In genomic region chr13:80341098-80341701, GRCh38 we compare ENCODE assay signal across 1 cellular context.
A peak's percentile ranks its signal among the peaks of the same experiment; 100 is the strongest.
TF ChIP-seq lines count a peak whose summit lies in the region.

Gene SPRY2, minus strand, starts transcription at chr13:80341126. Its CDS starts 3,421 bp downstream, at chr13:80337705.

TF ChIP-seq in GM12878, 131 proteins besides CTCF, POLR2A, EP300 and RAD21 (continued from another document and continues in another):
- no peak for TF ChIP-seq IRF3 (IDR thresholded peaks at IDR 0.05)
- TF ChIP-seq RELB (IDR thresholded peaks at IDR 0.05; ENCODE audit: low read depth), result no peak
- peak; percentile 78 to 82 for TF ChIP-seq IKZF2 (IDR thresholded peaks at IDR 0.05)
- TF ChIP-seq STAT3 (IDR thresholded peaks at IDR 0.05; ENCODE audit: low read depth, low read length), result no peak
- no peak for TF ChIP-seq EZH2 (IDR thresholded peaks at IDR 0.05; ENCODE audit: borderline replicate concordance, control insufficient read depth, low read depth, low read length)
- TF ChIP-seq, protein P1, sequence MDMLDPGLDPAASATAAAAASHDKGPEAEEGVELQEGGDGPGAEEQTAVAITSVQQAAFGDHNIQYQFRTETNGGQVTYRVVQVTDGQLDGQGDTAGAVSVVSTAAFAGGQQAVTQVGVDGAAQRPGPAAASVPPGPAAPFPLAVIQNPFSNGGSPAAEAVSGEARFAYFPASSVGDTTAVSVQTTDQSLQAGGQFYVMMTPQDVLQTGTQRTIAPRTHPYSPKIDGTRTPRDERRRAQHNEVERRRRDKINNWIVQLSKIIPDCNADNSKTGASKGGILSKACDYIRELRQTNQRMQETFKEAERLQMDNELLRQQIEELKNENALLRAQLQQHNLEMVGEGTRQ (IDR thresholded peaks at IDR 0.05; ENCODE audit: borderline replicate concordance, low read depth, low read length), result no peak
- TF ChIP-seq MYC (IDR thresholded peaks at IDR 0.05; ENCODE audit: insufficient read depth, insufficient read length, insufficient replicate concordance, low read length, severe bottlenecking), result no peak
- TF ChIP-seq TARDBP (IDR thresholded peaks at IDR 0.05; ENCODE audit: borderline replicate concordance), result no peak
- no peak for TF ChIP-seq TBL1XR1 (IDR thresholded peaks at IDR 0.05; ENCODE audit: low read depth, low read length)
- TF ChIP-seq ETV6 (conservative IDR thresholded peaks at IDR 0.05 in 1 of 2, IDR thresholded peaks at IDR 0.05 in 1 of 2; ENCODE audit: borderline replicate concordance in 1 of 2, low read depth in 1 of 2), result no peak
- TF ChIP-seq, protein P2, sequence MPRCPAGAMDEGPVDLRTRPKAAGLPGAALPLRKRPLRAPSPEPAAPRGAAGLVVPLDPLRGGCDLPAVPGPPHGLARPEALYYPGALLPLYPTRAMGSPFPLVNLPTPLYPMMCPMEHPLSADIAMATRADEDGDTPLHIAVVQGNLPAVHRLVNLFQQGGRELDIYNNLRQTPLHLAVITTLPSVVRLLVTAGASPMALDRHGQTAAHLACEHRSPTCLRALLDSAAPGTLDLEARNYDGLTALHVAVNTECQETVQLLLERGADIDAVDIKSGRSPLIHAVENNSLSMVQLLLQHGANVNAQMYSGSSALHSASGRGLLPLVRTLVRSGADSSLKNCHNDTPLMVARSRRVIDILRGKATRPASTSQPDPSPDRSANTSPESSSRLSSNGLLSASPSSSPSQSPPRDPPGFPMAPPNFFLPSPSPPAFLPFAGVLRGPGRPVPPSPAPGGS (IDR thresholded peaks at IDR 0.05; ENCODE audit: borderline replicate concordance, insufficient read depth, low read depth, low read length, poor library complexity, severe bottlenecking), result no peak
- TF ChIP-seq BRCA1 (IDR thresholded peaks at IDR 0.05; ENCODE audit: low read depth, low read length), result no peak
- TF ChIP-seq ATF7 (IDR thresholded peaks at IDR 0.05; ENCODE audit: low read depth), result peak; percentile 79
- TF ChIP-seq NBN (IDR thresholded peaks at IDR 0.05), result peak; percentile 36
- TF ChIP-seq NR2C2 (IDR thresholded peaks at IDR 0.05; ENCODE audit: borderline replicate concordance, control insufficient read depth, insufficient read length, low read depth), result no peak
- peak; percentile 40; the same call in 1 of the 2 replicates for TF ChIP-seq RFX5 (IDR thresholded peaks at IDR 0.05; ENCODE audit: low read depth, low read length)
- TF ChIP-seq KLF5 (IDR thresholded peaks at IDR 0.05; ENCODE audit: partially characterized antibody), result no peak
- peak; percentile 49 for TF ChIP-seq CREM (IDR thresholded peaks at IDR 0.05; ENCODE audit: low read depth)
- no peak for TF ChIP-seq SIX5 (IDR thresholded peaks at IDR 0.05; ENCODE audit: low read depth, low read length, severe bottlenecking)
- no peak for TF ChIP-seq FOXM1 (IDR thresholded peaks at IDR 0.05; ENCODE audit: low read depth, low read length)
- TF ChIP-seq SREBF1 (IDR thresholded peaks at IDR 0.05; ENCODE audit: low read length), result no peak
- no peak for TF ChIP-seq ZBTB11 (CRISPR knock-in tag; IDR thresholded peaks at IDR 0.05)
- no peak for TF ChIP-seq FOXK2 (IDR thresholded peaks at IDR 0.05)
- peak; percentile 78; the same call in 1 of the 2 replicates for TF ChIP-seq ZNF687 (IDR thresholded peaks at IDR 0.05)
- TF ChIP-seq JUNB (IDR thresholded peaks at IDR 0.05), result no peak
- peak; percentile 87 for TF ChIP-seq ZNF217 (IDR thresholded peaks at IDR 0.05)
- TF ChIP-seq HDGF (IDR thresholded peaks at IDR 0.05), result no peak
- no peak for TF ChIP-seq SUZ12 (IDR thresholded peaks at IDR 0.05; ENCODE audit: unreplicated experiment)
- TF ChIP-seq LARP7 (IDR thresholded peaks at IDR 0.05), result peak; percentile 87
- TF ChIP-seq ZNF622 (IDR thresholded peaks at IDR 0.05), result no peak
- TF ChIP-seq POLR2AphosphoS2 (IDR thresholded peaks at IDR 0.05; ENCODE audit: low read depth, low read length), result peak; percentile 38; the same call in 1 of the 2 replicates
- TF ChIP-seq ZNF384 (IDR thresholded peaks at IDR 0.05; ENCODE audit: borderline replicate concordance, low read depth, low read length), result no peak
- no peak; the same call in none of the 2 replicates for TF ChIP-seq CHD2 (IDR thresholded peaks at IDR 0.05; ENCODE audit: borderline replicate concordance, low read depth, low read length)
- TF ChIP-seq CREB1 (IDR thresholded peaks at IDR 0.05; ENCODE audit: low read depth), result no peak
- TF ChIP-seq MTA3 (IDR thresholded peaks at IDR 0.05; ENCODE audit: borderline replicate concordance, low read length), result no peak
- no peak for TF ChIP-seq ZZZ3 (IDR thresholded peaks at IDR 0.05; ENCODE audit: control insufficient read depth, insufficient read length, low read depth)
- TF ChIP-seq RB1 (IDR thresholded peaks at IDR 0.05; ENCODE audit: borderline replicate concordance), result peak; percentile 84; the same call in 1 of the 2 replicates
- peak; percentile 61 for TF ChIP-seq BACH1 (IDR thresholded peaks at IDR 0.05; ENCODE audit: borderline replicate concordance)
- TF ChIP-seq, protein P3, sequence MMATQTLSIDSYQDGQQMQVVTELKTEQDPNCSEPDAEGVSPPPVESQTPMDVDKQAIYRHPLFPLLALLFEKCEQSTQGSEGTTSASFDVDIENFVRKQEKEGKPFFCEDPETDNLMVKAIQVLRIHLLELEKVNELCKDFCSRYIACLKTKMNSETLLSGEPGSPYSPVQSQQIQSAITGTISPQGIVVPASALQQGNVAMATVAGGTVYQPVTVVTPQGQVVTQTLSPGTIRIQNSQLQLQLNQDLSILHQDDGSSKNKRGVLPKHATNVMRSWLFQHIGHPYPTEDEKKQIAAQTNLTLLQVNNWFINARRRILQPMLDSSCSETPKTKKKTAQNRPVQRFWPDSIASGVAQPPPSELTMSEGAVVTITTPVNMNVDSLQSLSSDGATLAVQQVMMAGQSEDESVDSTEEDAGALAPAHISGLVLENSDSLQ (IDR thresholded peaks at IDR 0.05), result no peak; the same call in 1 of the 2 replicates
- no peak for TF ChIP-seq TCF3 (IDR thresholded peaks at IDR 0.05; ENCODE audit: borderline replicate concordance, insufficient read depth, low read depth, low read length)
- TF ChIP-seq TCF7 (IDR thresholded peaks at IDR 0.05; ENCODE audit: borderline replicate concordance), result no peak
- TF ChIP-seq MEF2B (IDR thresholded peaks at IDR 0.05; ENCODE audit: partially characterized antibody, poor library complexity, severe bottlenecking), result peak; percentile 76
- no peak for TF ChIP-seq MEF2A (IDR thresholded peaks at IDR 0.05; ENCODE audit: insufficient read depth, low read depth, low read length)
- no peak for TF ChIP-seq SMC3 (IDR thresholded peaks at IDR 0.05; ENCODE audit: borderline replicate concordance, low read length)
- TF ChIP-seq SIN3A (IDR thresholded peaks at IDR 0.05; ENCODE audit: low read depth, low read length), result no peak; the same call in 1 of the 2 replicates
- TF ChIP-seq GATAD2B (conservative IDR thresholded peaks at IDR 0.05; ENCODE audit: low read depth), result peak; percentile 97
- TF ChIP-seq, protein P4, sequence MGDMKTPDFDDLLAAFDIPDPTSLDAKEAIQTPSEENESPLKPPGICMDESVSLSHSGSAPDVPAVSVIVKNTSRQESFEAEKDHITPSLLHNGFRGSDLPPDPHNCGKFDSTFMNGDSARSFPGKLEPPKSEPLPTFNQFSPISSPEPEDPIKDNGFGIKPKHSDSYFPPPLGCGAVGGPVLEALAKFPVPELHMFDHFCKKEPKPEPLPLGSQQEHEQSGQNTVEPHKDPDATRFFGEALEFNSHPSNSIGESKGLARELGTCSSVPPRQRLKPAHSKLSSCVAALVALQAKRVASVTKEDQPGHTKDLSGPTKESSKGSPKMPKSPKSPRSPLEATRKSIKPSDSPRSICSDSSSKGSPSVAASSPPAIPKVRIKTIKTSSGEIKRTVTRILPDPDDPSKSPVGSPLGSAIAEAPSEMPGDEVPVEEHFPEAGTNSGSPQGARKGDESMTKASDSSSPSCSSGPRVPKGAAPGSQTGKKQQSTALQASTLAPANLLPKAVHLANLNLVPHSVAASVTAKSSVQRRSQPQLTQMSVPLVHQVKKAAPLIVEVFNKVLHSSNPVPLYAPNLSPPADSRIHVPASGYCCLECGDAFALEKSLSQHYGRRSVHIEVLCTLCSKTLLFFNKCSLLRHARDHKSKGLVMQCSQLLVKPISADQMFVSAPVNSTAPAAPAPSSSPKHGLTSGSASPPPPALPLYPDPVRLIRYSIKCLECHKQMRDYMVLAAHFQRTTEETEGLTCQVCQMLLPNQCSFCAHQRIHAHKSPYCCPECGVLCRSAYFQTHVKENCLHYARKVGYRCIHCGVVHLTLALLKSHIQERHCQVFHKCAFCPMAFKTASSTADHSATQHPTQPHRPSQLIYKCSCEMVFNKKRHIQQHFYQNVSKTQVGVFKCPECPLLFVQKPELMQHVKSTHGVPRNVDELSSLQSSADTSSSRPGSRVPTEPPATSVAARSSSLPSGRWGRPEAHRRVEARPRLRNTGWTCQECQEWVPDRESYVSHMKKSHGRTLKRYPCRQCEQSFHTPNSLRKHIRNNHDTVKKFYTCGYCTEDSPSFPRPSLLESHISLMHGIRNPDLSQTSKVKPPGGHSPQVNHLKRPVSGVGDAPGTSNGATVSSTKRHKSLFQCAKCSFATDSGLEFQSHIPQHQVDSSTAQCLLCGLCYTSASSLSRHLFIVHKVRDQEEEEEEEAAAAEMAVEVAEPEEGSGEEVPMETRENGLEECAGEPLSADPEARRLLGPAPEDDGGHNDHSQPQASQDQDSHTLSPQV (IDR thresholded peaks at IDR 0.05), result peak; percentile 61; the same call in 1 of the 2 replicates
- no peak for TF ChIP-seq SUPT20H (IDR thresholded peaks at IDR 0.05; ENCODE audit: borderline replicate concordance, control insufficient read depth, low read depth, low read length)
- no peak for TF ChIP-seq JUND (IDR thresholded peaks at IDR 0.05; ENCODE audit: low read depth, low read length)
- no peak for TF ChIP-seq BMI1 (IDR thresholded peaks at IDR 0.05; ENCODE audit: borderline replicate concordance)
- TF ChIP-seq MYB (IDR thresholded peaks at IDR 0.05; ENCODE audit: borderline replicate concordance, low read depth, low read length), result no peak
- peak; percentile 66 for TF ChIP-seq RELA (IDR thresholded peaks at IDR 0.05; ENCODE audit: borderline replicate concordance, partially characterized antibody)
